16 cellular contexts compared by ENCODE assay signal in the genomic region with DNA sequence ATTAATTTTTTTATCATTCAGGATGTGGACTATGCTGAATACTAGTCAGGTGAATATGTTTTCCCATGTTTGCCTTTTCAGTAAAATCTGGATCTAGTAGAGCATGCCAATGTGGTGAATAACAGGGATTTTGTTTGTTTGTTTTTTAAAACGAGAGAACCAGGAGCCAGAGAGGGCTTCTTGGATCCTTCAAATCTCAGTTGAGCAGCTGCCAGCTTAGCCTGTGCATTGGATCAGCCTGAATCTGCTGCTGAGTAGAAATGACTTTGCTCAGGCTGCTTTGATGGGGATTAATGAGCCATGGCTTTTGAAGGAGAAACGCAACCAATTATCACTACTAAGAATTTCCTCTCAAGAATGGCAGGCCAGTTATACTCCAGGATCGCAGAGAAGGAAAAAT.
DNase-seq lines count a peak whose midpoint lies in the region; ATAC-seq and TF ChIP-seq lines count a peak whose summit lies in the region.
"Had no signal": no experiment of that assay in that cellular context is flagged by ENCODE, and none has a peak within 500 bp of the region (broad histone marks: within the 10 kb centered on the region; RNA-seq: fewer than 3 reads in every experiment).

No MANE protein-coding gene starts in this region.

- POLR2A ChIA-PET in MCF 10A (lab: Yijun Ruan, JAX) (no interaction called here), T-cell (lab: Charles Lee) (no interaction called here)

- intact Hi-C loops in MCF 10A (cut with micrococcal nuclease) (no loop called here), breast epithelium (cut with DNase I; ENCODE audit: low total_unique reads) (no loop called here), thyroid gland (cut with DNase I) (no loop called here), adrenal gland (cut with DNase I) (no loop called here)

- H2AFZ ChIP-seq in fibroblast of lung (ENCODE audit: low read length) = no peak overlapping the region

- H3K4me3 ChIP-seq in breast epithelium = no peak overlapping the region
- no peak overlapping the region for H3K4me3 ChIP-seq in fibroblast of lung (replicated peaks in 1 of 4; ENCODE audit: control extremely low read depth in 1 of 4, insufficient read depth in 1 of 4, low read depth in 3 of 4, low read length in 4 of 4)
- no peak overlapping the region for H3K4me3 ChIP-seq in thyroid gland (replicated peaks in 1 of 3)
- H3K4me3 ChIP-seq in adrenal gland = no peak overlapping the region
- H3K4me3 ChIP-seq: skin epidermis had no signal

- TF ChIP-seq POLR2A in breast epithelium (IDR thresholded peaks at IDR 0.05) = no peak
- no peak for TF ChIP-seq POLR2A in thyroid gland (IDR thresholded peaks at IDR 0.05)
- no peak for TF ChIP-seq POLR2A in adrenal gland (IDR thresholded peaks at IDR 0.05)

- H3K4me1 ChIP-seq in breast epithelium (no peaks in the 10 kb centered on the region), fibroblast of lung (ENCODE audit: control insufficient read depth, extremely low read depth, insufficient read depth, low read length) (no peaks in the 10 kb centered on the region), thyroid gland (no peaks in the 10 kb centered on the region), adrenal gland (replicated peaks in 1 of 2) (no peaks in the 10 kb centered on the region)

- H3K9me3 ChIP-seq in breast epithelium (no peaks in the 10 kb centered on the region), fibroblast of lung (ENCODE audit: control insufficient read depth, insufficient read depth, low read depth, low read length) (no peaks in the 10 kb centered on the region), thyroid gland (no peaks in the 10 kb centered on the region), adrenal gland (replicated peaks in 1 of 3) (no peaks in the 10 kb centered on the region)

- no peak for ATAC-seq in T-cell (replicated peaks in 1 of 4)

- no peaks in the 10 kb centered on the region for H3K4me1 Mint-ChIP-seq in MCF 10A (ENCODE audit: insufficient read depth, unreplicated experiment)
- no peaks in the 10 kb centered on the region for H3K4me1 Mint-ChIP-seq in T-cell
- H3K4me1 Mint-ChIP-seq: activated CD4-positive, alpha-beta T cell treated with anti-CD3 and anti-CD28 coated beads, Interleukin-2, amount 10 ng/mL, durations not matched to agents 24 days and 14 days; central memory CD8-positive, alpha-beta T cell had no signal

- H3K27me3 ChIP-seq in breast epithelium = no peaks in the 10 kb centered on the region
- H3K27me3 ChIP-seq in fibroblast of lung (ENCODE audit: control insufficient read depth, insufficient read depth, low read length) = no peaks in the 10 kb centered on the region
- no peaks in the 10 kb centered on the region for H3K27me3 ChIP-seq in thyroid gland
- H3K27me3 ChIP-seq in adrenal gland = no peaks in the 10 kb centered on the region

- H3K9me3 Mint-ChIP-seq in MCF 10A (ENCODE audit: unreplicated experiment) (no peaks in the 10 kb centered on the region), T-cell (no peaks in the 10 kb centered on the region)
- H3K9me3 Mint-ChIP-seq: activated CD4-positive, alpha-beta T cell treated with anti-CD3 and anti-CD28 coated beads, Interleukin-2, amount 10 ng/mL, durations not matched to agents 24 days and 14 days; central memory CD8-positive, alpha-beta T cell; type B pancreatic cell had no signal

- H3K27ac ChIP-seq in breast epithelium = no peak overlapping the region
- no peak overlapping the region for H3K27ac ChIP-seq in fibroblast of lung (ENCODE audit: insufficient read depth, low read length)
- no peak overlapping the region for H3K27ac ChIP-seq in thyroid gland
- H3K27ac ChIP-seq in adrenal gland = no peak overlapping the region

- H3K27ac Mint-ChIP-seq in MCF 10A (ENCODE audit: low read depth, unreplicated experiment) = no peak overlapping the region
- H3K27ac Mint-ChIP-seq in T-cell = no peak overlapping the region
- H3K27ac Mint-ChIP-seq: activated CD4-positive, alpha-beta T cell treated with anti-CD3 and anti-CD28 coated beads, Interleukin-2, amount 10 ng/mL, durations not matched to agents 24 days and 14 days; type B pancreatic cell had no signal

- no peaks in the 10 kb centered on the region for H4K20me1 ChIP-seq in fibroblast of lung (ENCODE audit: control insufficient read depth, extremely low read depth, insufficient read depth, low read length)

- TF ChIP-seq CTCF in MCF 10A (IDR thresholded peaks at IDR 0.05; ENCODE audit: unreplicated experiment) (no peak), breast epithelium (IDR thresholded peaks at IDR 0.05) (no peak), fibroblast of lung (conservative IDR thresholded peaks at IDR 0.05 in 1 of 2, IDR thresholded peaks at IDR 0.05 in 1 of 2; ENCODE audit: low read depth in 1 of 2, low read length in 2 of 2) (no peak), thyroid gland (IDR thresholded peaks at IDR 0.05) (no peak), adrenal gland (IDR thresholded peaks at IDR 0.05) (no peak)

- CTCF ChIA-PET in MCF 10A (lab: Yijun Ruan, JAX) = interaction anchor here (1.5 kb wide), 1 partner anchor 558 kb away, joined by 3 read pairs; no protein-coding TSS in a partner anchor
- CTCF ChIA-PET in T-cell (lab: Charles Lee) = interaction anchor here in 1 of 2 donors (0.6 kb wide), 1 partner anchor 14 kb away, joined by 3 read pairs; no protein-coding TSS in a partner anchor

- H3K36me3 Mint-ChIP-seq in MCF 10A (ENCODE audit: insufficient read depth, unreplicated experiment) (no peaks in the 10 kb centered on the region), T-cell (no peaks in the 10 kb centered on the region)
- H3K36me3 Mint-ChIP-seq: type B pancreatic cell had no signal

- H3K36me3 ChIP-seq in breast epithelium (no peaks in the 10 kb centered on the region), fibroblast of lung (ENCODE audit: control insufficient read depth, insufficient read depth, low read length) (no peaks in the 10 kb centered on the region), thyroid gland (no peaks in the 10 kb centered on the region), adrenal gland (replicated peaks in 1 of 2) (no peaks in the 10 kb centered on the region)

- no TSS peak for BruUV-seq in MCF 10A (replicated peaks; lab: Mats Ljungman, UMichigan)

- H3K79me2 ChIP-seq in fibroblast of lung (ENCODE audit: control insufficient read depth, insufficient read depth, low read length) = no peaks in the 10 kb centered on the region

- WGBS in thyroid gland, 2 donors = 9 to 28% methylated on average over 3 of the region's 3 CpGs
- WGBS in adrenal gland, 4 donors = 43 to 52% (median 45%) methylated on average over 3 of the region's 3 CpGs

- DNase-seq in MCF 10A (ENCODE audit: unreplicated experiment) (peak; percentile 28), breast epithelium (ENCODE audit: low spot score in 2 of 2) (no peak), NCI-H2227 (lab: John Stamatoyannopoulos, UW; ENCODE audit: unreplicated experiment) (peak; percentile 39), fibroblast of lung (ENCODE audit: low read depth in 2 of 2) (peak; percentile 32 to 39), thyroid gland (peak; percentile 63 to 70), adrenal gland (no peak), NCI-H1930 (lab: John Stamatoyannopoulos, UW) (no peak), T-cell (no peak)
- DNase-seq: ACHN; activated CD4-positive, alpha-beta T cell treated with anti-CD3 and anti-CD28 coated beads, Interleukin-2, amount 10 ng/mL, durations not matched to agents 24 days and 14 days; activated effector memory CD4-positive, alpha-beta T cell treated with Interleukin-2 at 50 U/mL for 16 hours; erythroblast; SW 1271 had no signal

- H3K4me2 ChIP-seq in fibroblast of lung (ENCODE audit: extremely low read depth, insufficient read depth, low read length) = no peak overlapping the region

- no peak overlapping the region for H3K9ac ChIP-seq in fibroblast of lung (ENCODE audit: insufficient read depth, low read length)

- H3K27me3 Mint-ChIP-seq in MCF 10A (ENCODE audit: insufficient read depth, unreplicated experiment) (no peaks in the 10 kb centered on the region), T-cell (peaks cover 3 to 4% of the 10 kb centered on the region in 2 donors)
- H3K27me3 Mint-ChIP-seq: activated CD4-positive, alpha-beta T cell treated with anti-CD3 and anti-CD28 coated beads, Interleukin-2, amount 10 ng/mL, durations not matched to agents 24 days and 14 days; central memory CD8-positive, alpha-beta T cell; type B pancreatic cell had no signal

- H3K4me3 Mint-ChIP-seq in MCF 10A (ENCODE audit: unreplicated experiment) (no peak overlapping the region), T-cell (no peak overlapping the region)
- H3K4me3 Mint-ChIP-seq: activated CD4-positive, alpha-beta T cell treated with anti-CD3 and anti-CD28 coated beads, Interleukin-2, amount 10 ng/mL, durations not matched to agents 24 days and 14 days; central memory CD8-positive, alpha-beta T cell; type B pancreatic cell had no signal

Comparison
In these comparisons a context has a peak if more than half of its experiments do, and no peak if none do; other contexts are left out.
1. DNase-seq: peak in MCF 10A (single experiment), NCI-H2227 (single experiment), fibroblast of lung (2 of 2) and thyroid gland (2 of 2); none in breast epithelium (0 of 2), adrenal gland (0 of 7), NCI-H1930 (0 of 2) and T-cell (0 of 34).